Comparison of ENCODE assay signal across 1 cellular context in genomic region chr15:89334510-89335288, GRCh38.
TF ChIP-seq lines count a peak whose summit lies in the region.

Gene POLG, minus strand, starts transcription at chr15:89334824. Its CDS starts 1,070 bp downstream, at chr15:89333754.

TF ChIP-seq in K562, 482 proteins besides CTCF, POLR2A, EP300 and RAD21 (continued from another document and continues in another):
- TF ChIP-seq, protein P1, sequence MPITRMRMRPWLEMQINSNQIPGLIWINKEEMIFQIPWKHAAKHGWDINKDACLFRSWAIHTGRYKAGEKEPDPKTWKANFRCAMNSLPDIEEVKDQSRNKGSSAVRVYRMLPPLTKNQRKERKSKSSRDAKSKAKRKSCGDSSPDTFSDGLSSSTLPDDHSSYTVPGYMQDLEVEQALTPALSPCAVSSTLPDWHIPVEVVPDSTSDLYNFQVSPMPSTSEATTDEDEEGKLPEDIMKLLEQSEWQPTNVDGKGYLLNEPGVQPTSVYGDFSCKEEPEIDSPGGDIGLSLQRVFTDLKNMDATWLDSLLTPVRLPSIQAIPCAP (CRISPR knock-in tag; IDR thresholded peaks at IDR 0.05; ENCODE audit: borderline replicate concordance), result no peak
- TF ChIP-seq KDM5B (IDR thresholded peaks at IDR 0.05; ENCODE audit: insufficient replicate concordance, low read depth, low read length) (peak; percentile 99), ZNF764 (CRISPR knock-in tag; IDR thresholded peaks at IDR 0.05; ENCODE audit: low read depth) (peak; percentile 91), DNMT1 (IDR thresholded peaks at IDR 0.05) (no peak), HMGN3 (IDR thresholded peaks at IDR 0.05; ENCODE audit: borderline replicate concordance, extremely low read depth, insufficient read length, low read depth, low read length) (peak; percentile 21), GATAD2A (IDR thresholded peaks at IDR 0.05) (0 out of 2 replicates have a peak, but pooled peaks have one; percentile 18), ZNF41 (CRISPR knock-in tag; conservative IDR thresholded peaks at IDR 0.05) (no peak), DEAF1 (CRISPR knock-in tag; IDR thresholded peaks at IDR 0.05) (no peak), AFF1 (IDR thresholded peaks at IDR 0.05; ENCODE audit: low read depth in 1 of 2, partially characterized antibody in 2 of 2) (peak; percentile 12 to 88), ZNF780A (CRISPR knock-in tag; IDR thresholded peaks at IDR 0.05) (no peak), NFIC (IDR thresholded peaks at IDR 0.05) (peak; percentile 87), KAT7 (CRISPR knock-in tag; IDR thresholded peaks at IDR 0.05; ENCODE audit: borderline replicate concordance) (peak; percentile 51; the same call in 1 of the 2 replicates), NELFE (IDR thresholded peaks at IDR 0.05; ENCODE audit: insufficient read depth, insufficient read length) (no peak), DMBX1 (CRISPR knock-in tag; IDR thresholded peaks at IDR 0.05; ENCODE audit: borderline replicate concordance) (peak; percentile 13; the same call in 1 of the 2 replicates), HDGF (IDR thresholded peaks at IDR 0.05) (no peak), PCBP1 (IDR thresholded peaks at IDR 0.05; ENCODE audit: low read depth, low read length, poor library complexity, severe bottlenecking) (peak; percentile 93), SP2 (IDR thresholded peaks at IDR 0.05; ENCODE audit: extremely low read depth, low read depth, low read length, poor library complexity, severe bottlenecking) (no peak), MITF (IDR thresholded peaks at IDR 0.05) (peak; percentile 17; the same call in 1 of the 2 replicates), NBN (IDR thresholded peaks at IDR 0.05; ENCODE audit: low read depth) (peak; percentile 76; the same call in 1 of the 2 replicates), ZNF384 (IDR thresholded peaks at IDR 0.05; ENCODE audit: low read depth, low read length) (peak; percentile 56), HNRNPK (IDR thresholded peaks at IDR 0.05; ENCODE audit: low read depth, low read length, poor library complexity, severe bottlenecking) (no peak), SNAPC5 (CRISPR knock-in tag; IDR thresholded peaks at IDR 0.05) (no peak), ZNF778 (CRISPR knock-in tag; IDR thresholded peaks at IDR 0.05) (no peak), ZNF165 (CRISPR knock-in tag; IDR thresholded peaks at IDR 0.05; ENCODE audit: borderline replicate concordance) (no peak), ELK3 (CRISPR knock-in tag; IDR thresholded peaks at IDR 0.05) (no peak), KLF13 (tag; IDR thresholded peaks at IDR 0.05; ENCODE audit: borderline replicate concordance, low read depth) (no peak; the same call in 1 of the 2 replicates), POU5F1 (IDR thresholded peaks at IDR 0.05; ENCODE audit: borderline replicate concordance, low read depth, low read length, partially characterized antibody) (peak; percentile 39), HNRNPUL1 (IDR thresholded peaks at IDR 0.05; ENCODE audit: low read length) (no peak), TAF9B (IDR thresholded peaks at IDR 0.05; ENCODE audit: partially characterized antibody) (peak; percentile 83), PBX2 (CRISPR knock-in tag; IDR thresholded peaks at IDR 0.05; ENCODE audit: low read depth) (no peak), PBX2 (tag; conservative IDR thresholded peaks at IDR 0.05; ENCODE audit: low read depth) (no peak), NRF1 (conservative IDR thresholded peaks at IDR 0.05 in 1 of 2, IDR thresholded peaks at IDR 0.05 in 1 of 2) (peak; percentile 76 to 80; a peak in 2 of 4 replicates)
- TF ChIP-seq, protein P2, sequence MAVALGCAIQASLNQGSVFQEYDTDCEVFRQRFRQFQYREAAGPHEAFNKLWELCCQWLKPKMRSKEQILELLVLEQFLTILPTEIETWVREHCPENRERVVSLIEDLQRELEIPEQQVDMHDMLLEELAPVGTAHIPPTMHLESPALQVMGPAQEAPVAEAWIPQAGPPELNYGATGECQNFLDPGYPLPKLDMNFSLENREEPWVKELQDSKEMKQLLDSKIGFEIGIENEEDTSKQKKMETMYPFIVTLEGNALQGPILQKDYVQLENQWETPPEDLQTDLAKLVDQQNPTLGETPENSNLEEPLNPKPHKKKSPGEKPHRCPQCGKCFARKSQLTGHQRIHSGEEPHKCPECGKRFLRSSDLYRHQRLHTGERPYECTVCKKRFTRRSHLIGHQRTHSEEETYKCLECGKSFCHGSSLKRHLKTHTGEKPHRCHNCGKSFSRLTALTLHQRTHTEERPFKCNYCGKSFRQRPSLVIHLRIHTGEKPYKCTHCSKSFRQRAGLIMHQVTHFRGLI (CRISPR knock-in tag; IDR thresholded peaks at IDR 0.05), result no peak
- TF ChIP-seq, protein P3, sequence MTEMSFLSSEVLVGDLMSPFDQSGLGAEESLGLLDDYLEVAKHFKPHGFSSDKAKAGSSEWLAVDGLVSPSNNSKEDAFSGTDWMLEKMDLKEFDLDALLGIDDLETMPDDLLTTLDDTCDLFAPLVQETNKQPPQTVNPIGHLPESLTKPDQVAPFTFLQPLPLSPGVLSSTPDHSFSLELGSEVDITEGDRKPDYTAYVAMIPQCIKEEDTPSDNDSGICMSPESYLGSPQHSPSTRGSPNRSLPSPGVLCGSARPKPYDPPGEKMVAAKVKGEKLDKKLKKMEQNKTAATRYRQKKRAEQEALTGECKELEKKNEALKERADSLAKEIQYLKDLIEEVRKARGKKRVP (CRISPR knock-in tag; IDR thresholded peaks at IDR 0.05), result no peak
- TF ChIP-seq, protein P4, sequence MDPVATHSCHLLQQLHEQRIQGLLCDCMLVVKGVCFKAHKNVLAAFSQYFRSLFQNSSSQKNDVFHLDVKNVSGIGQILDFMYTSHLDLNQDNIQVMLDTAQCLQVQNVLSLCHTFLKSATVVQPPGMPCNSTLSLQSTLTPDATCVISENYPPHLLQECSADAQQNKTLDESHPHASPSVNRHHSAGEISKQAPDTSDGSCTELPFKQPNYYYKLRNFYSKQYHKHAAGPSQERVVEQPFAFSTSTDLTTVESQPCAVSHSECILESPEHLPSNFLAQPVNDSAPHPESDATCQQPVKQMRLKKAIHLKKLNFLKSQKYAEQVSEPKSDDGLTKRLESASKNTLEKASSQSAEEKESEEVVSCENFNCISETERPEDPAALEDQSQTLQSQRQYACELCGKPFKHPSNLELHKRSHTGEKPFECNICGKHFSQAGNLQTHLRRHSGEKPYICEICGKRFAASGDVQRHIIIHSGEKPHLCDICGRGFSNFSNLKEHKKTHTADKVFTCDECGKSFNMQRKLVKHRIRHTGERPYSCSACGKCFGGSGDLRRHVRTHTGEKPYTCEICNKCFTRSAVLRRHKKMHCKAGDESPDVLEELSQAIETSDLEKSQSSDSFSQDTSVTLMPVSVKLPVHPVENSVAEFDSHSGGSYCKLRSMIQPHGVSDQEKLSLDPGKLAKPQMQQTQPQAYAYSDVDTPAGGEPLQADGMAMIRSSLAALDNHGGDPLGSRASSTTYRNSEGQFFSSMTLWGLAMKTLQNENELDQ (CRISPR knock-in tag; IDR thresholded peaks at IDR 0.05; ENCODE audit: borderline replicate concordance), result peak; percentile 48; the same call in 1 of the 2 replicates
- TF ChIP-seq, protein P5, sequence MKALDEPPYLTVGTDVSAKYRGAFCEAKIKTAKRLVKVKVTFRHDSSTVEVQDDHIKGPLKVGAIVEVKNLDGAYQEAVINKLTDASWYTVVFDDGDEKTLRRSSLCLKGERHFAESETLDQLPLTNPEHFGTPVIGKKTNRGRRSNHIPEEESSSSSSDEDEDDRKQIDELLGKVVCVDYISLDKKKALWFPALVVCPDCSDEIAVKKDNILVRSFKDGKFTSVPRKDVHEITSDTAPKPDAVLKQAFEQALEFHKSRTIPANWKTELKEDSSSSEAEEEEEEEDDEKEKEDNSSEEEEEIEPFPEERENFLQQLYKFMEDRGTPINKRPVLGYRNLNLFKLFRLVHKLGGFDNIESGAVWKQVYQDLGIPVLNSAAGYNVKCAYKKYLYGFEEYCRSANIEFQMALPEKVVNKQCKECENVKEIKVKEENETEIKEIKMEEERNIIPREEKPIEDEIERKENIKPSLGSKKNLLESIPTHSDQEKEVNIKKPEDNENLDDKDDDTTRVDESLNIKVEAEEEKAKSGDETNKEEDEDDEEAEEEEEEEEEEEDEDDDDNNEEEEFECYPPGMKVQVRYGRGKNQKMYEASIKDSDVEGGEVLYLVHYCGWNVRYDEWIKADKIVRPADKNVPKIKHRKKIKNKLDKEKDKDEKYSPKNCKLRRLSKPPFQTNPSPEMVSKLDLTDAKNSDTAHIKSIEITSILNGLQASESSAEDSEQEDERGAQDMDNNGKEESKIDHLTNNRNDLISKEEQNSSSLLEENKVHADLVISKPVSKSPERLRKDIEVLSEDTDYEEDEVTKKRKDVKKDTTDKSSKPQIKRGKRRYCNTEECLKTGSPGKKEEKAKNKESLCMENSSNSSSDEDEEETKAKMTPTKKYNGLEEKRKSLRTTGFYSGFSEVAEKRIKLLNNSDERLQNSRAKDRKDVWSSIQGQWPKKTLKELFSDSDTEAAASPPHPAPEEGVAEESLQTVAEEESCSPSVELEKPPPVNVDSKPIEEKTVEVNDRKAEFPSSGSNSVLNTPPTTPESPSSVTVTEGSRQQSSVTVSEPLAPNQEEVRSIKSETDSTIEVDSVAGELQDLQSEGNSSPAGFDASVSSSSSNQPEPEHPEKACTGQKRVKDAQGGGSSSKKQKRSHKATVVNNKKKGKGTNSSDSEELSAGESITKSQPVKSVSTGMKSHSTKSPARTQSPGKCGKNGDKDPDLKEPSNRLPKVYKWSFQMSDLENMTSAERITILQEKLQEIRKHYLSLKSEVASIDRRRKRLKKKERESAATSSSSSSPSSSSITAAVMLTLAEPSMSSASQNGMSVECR (CRISPR knock-in tag; IDR thresholded peaks at IDR 0.05), result peak; percentile 96
